8 cellular contexts compared by ENCODE assay signal in the genomic region with DNA sequence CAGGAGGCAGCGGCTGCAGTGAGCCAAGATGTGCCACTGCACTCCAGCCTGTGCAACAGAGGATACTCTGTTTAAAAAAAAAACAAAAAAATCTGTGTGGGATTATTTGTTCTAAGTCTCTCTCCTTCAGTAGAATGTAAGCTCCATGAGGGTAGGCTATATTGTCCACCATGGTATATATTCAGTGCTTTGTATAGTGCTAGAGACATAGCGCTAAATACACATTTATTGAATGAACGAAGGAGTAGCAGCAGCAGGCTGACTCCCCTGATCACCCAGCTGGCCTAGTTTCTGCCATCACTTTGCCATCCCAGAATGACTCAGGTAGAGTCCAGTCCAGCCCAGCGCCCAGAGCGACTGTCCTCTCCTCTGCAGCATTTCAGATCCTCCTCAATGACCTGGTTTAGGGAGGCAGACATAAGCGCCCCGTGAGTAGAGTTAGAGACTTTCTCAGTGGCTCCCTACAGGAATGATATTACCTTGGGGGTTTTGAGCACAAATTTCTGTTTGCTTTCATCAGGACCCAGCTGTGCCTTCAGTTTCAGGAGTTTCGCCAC. TPM values are rescaled to one million over a fixed set of nuclear protein-coding genes. Genes with fewer than 3 reads are reported as not detected.
A peak's percentile ranks its signal among the peaks of the same experiment; 100 is the strongest.
DNase-seq lines count a peak whose midpoint lies in the region; FAIRE-seq and TF ChIP-seq lines count a peak whose summit lies in the region.

No MANE protein-coding gene starts in this region.

- 70% methylated on average over 8 of the region's 8 CpGs; no CpG with 5 or more reads in 1 of the 2 experiments for WGBS in H1 (ENCODE audit: extremely low coverage in 1 of 2, insufficient coverage in 1 of 2, insufficient read length in 1 of 2, insufficient replicate concordance in 2 of 2, low coverage in 1 of 2, low lambda C conversion rate in 2 of 2, missing lambda C conversion rate in 1 of 2), 2 experiments
- no CpG with 5 or more reads among the region's 8 CpGs for WGBS in neuronal stem cell (ENCODE audit: extremely low coverage in 2 of 2, insufficient read length in 2 of 2, insufficient replicate concordance in 1 of 2), 2 donors

- TF ChIP-seq CTCF in H1 (IDR thresholded peaks at IDR 0.05; ENCODE audit: control extremely low read depth in 1 of 3, insufficient read depth in 1 of 3, low read depth in 1 of 3, low read length in 3 of 3) = no peak

- no peak overlapping the region for H2BK12ac ChIP-seq in H1 (ENCODE audit: low read depth, low read length)
- H2BK12ac ChIP-seq in neuronal stem cell (ENCODE audit: low read length) = no peak overlapping the region

- no peak overlapping the region for H2AK5ac ChIP-seq in H1 (ENCODE audit: low read depth, low read length)
- no peak overlapping the region for H2AK5ac ChIP-seq in neuronal stem cell (ENCODE audit: low read depth, low read length)

- H2BK5ac ChIP-seq in H1 (ENCODE audit: low read depth, low read length) (no peak overlapping the region), neuronal stem cell (ENCODE audit: low read length) (no peak overlapping the region)

- peak; percentile 47 for FAIRE-seq in GM12891 (lab: Jason Lieb, UNC)
- FAIRE-seq in H1 (lab: Jason Lieb, UNC) = no peak

- H2BK20ac ChIP-seq in H1 (ENCODE audit: low read length) = no peak overlapping the region

- H3K4me1 ChIP-seq in H1 (replicated peaks in 1 of 4; ENCODE audit: control insufficient read depth in 3 of 4, insufficient read depth in 4 of 4, low read length in 3 of 4) = no peaks in the 10 kb centered on the region; a peak in 1 of 7 replicates
- peaks cover 2 to 4% of the 10 kb centered on the region in 2 donors for H3K4me1 ChIP-seq in neuronal stem cell (ENCODE audit: control insufficient read depth in 2 of 2, insufficient read depth in 1 of 2, low read depth in 1 of 2, low read length in 2 of 2)

- no peak for DNase-seq in GM12891 (ENCODE audit: insufficient read length, low spot score)
- peak; percentile 22 for DNase-seq in M059J (ENCODE audit: low read depth)
- DNase-seq in H1 (ENCODE audit: low read depth in 1 of 2, low spot score in 2 of 2) = no peak
- DNase-seq in neuronal stem cell (ENCODE audit: low spot score) = no peak
- no peak for DNase-seq in NCI-H524 (lab: John Stamatoyannopoulos, UW)
- no peak for DNase-seq in foreskin melanocyte
- no peak for DNase-seq in cerebellar cortex (ENCODE audit: low spot score)
- no peak for DNase-seq in stimulated activated CD4-positive, alpha-beta T cell treated with anti-CD3 and anti-CD28 coated beads, Interleukin-4, amount 100 ng/mL, for 4 hours

- peaks cover 1 to 4% of the 10 kb centered on the region in 2 experiments for H4K20me1 ChIP-seq in H1 (replicated peaks in 1 of 2; ENCODE audit: control insufficient read depth in 1 of 2, insufficient read depth in 2 of 2, low read length in 2 of 2)

- H3K36me3 ChIP-seq in H1 (ENCODE audit: control insufficient read depth in 2 of 4, insufficient read depth in 4 of 4, low read length in 3 of 4) (peaks cover 2 to 21% (median 14%) of the 10 kb centered on the region in 4 experiments; a peak in 7 of 8 replicates), neuronal stem cell (replicated peaks in 1 of 2; ENCODE audit: control insufficient read depth in 2 of 2, insufficient read depth in 2 of 2, low read length in 2 of 2) (peaks cover 12 to 59% of the 10 kb centered on the region in 2 donors)

- H3K14ac ChIP-seq in H1 (ENCODE audit: insufficient read length) (no peak overlapping the region), neuronal stem cell (ENCODE audit: low read length) (no peak overlapping the region)

- H4K8ac ChIP-seq in H1 (ENCODE audit: extremely low read depth, insufficient read depth, low read length) = no peak overlapping the region
- no peak overlapping the region for H4K8ac ChIP-seq in neuronal stem cell (ENCODE audit: low read depth, low read length)

- H2BK120ac ChIP-seq in H1 (replicated peaks; ENCODE audit: low read depth, low read length) = no peak overlapping the region
- H2BK120ac ChIP-seq in neuronal stem cell (ENCODE audit: low read depth, low read length) = no peak overlapping the region

- peak overlapping the region in 3 of 4 experiments; percentile 68 to 88 (median 77); a peak in 6 of 7 replicates for H3K9ac ChIP-seq in H1 (replicated peaks in 1 of 4; ENCODE audit: extremely low read depth in 1 of 4, low read depth in 3 of 4, low read length in 3 of 4)
- peak overlapping the region; percentile 96 for H3K9ac ChIP-seq in neuronal stem cell (ENCODE audit: low read depth, low read length, poor library complexity)

- no peak for TF ChIP-seq RAD21 in H1 (IDR thresholded peaks at IDR 0.05 in 1 of 2, conservative IDR thresholded peaks at IDR 0.05 in 1 of 2; ENCODE audit: low read depth in 2 of 2, low read length in 2 of 2)

- H4K91ac ChIP-seq in H1 (replicated peaks; ENCODE audit: insufficient read length, low read length) (no peak overlapping the region), neuronal stem cell (ENCODE audit: low read depth, low read length, poor library complexity) (no peak overlapping the region)

- H3K18ac ChIP-seq in H1 (ENCODE audit: extremely low read depth, low read length) = no peak overlapping the region
- no peak overlapping the region for H3K18ac ChIP-seq in neuronal stem cell (ENCODE audit: low read length)

- CTCF ChIA-PET in H1 (lab: Charles Lee; ENCODE audit: partially characterized antibody) = interaction anchor here (0.6 to 1.7 kb wide), 9 partner anchors 8 to 1057 kb away, joined by 3 to 11 read pairs (median 4); a partner anchor contains a TSS

- no peak overlapping the region for H3K56ac ChIP-seq in H1 (replicated peaks; ENCODE audit: insufficient read length, low read depth, low read length)

- H2BK15ac ChIP-seq in H1 (ENCODE audit: low read length) = no peak overlapping the region
- no peak overlapping the region for H2BK15ac ChIP-seq in neuronal stem cell (ENCODE audit: low read length)

- H3K9me3 ChIP-seq in H1 (ENCODE audit: insufficient read depth in 2 of 2, low read depth in 1 of 2, low read length in 1 of 2) (no peaks in the 10 kb centered on the region), neuronal stem cell (replicated peaks in 1 of 2; ENCODE audit: control insufficient read depth in 2 of 2, insufficient read depth in 1 of 2, low read depth in 1 of 2, low read length in 2 of 2) (no peaks in the 10 kb centered on the region)

- no peak overlapping the region for H4K5ac ChIP-seq in H1 (ENCODE audit: insufficient read length, low read depth, low read length)

- H3K23ac ChIP-seq in H1 (ENCODE audit: insufficient read length) (no peak overlapping the region), neuronal stem cell (ENCODE audit: low read depth, low read length, poor library complexity) (no peak overlapping the region)

- H3K4ac ChIP-seq in H1 (replicated peaks; ENCODE audit: insufficient read length, low read depth, low read length) (no peak overlapping the region), neuronal stem cell (ENCODE audit: low read length) (no peak overlapping the region)

- H3K4me2 ChIP-seq in H1 (ENCODE audit: insufficient read depth in 1 of 2, low read depth in 2 of 2, low read length in 2 of 2) (peak overlapping the region; percentile 82 to 91), neuronal stem cell (ENCODE audit: insufficient read depth, low read length, poor library complexity, severe bottlenecking) (peak overlapping the region; percentile 73)

- peak overlapping the region; percentile 76 to 98 (median 88) for H3K4me3 ChIP-seq in H1 (ENCODE audit: extremely low read depth in 1 of 4, insufficient read depth in 2 of 4, low read depth in 3 of 4, low read length in 4 of 4)
- peak overlapping the region; percentile 64 to 94 for H3K4me3 ChIP-seq in neuronal stem cell (ENCODE audit: low read length in 2 of 2)

- no peak overlapping the region for H3K27ac ChIP-seq in H1 (ENCODE audit: low read depth, low read length)
- peak overlapping the region; percentile 73 for H3K27ac ChIP-seq in neuronal stem cell (replicated peaks; ENCODE audit: low read length)

- H2AFZ ChIP-seq in H1 (ENCODE audit: low read length) (peak overlapping the region; percentile 98; the same call in 1 of the 2 replicates), neuronal stem cell (ENCODE audit: low read length) (peak overlapping the region; percentile 86)

- peaks cover 7% of the 10 kb centered on the region; the same call in 1 of the 2 replicates for H3K23me2 ChIP-seq in H1 (ENCODE audit: low read depth, low read length)

- TF ChIP-seq POLR2A in GM12891 (IDR thresholded peaks at IDR 0.05; ENCODE audit: low read depth, low read length) = no peak
- no peak for TF ChIP-seq POLR2A in H1 (IDR thresholded peaks at IDR 0.05; ENCODE audit: control extremely low read depth in 1 of 2, low read depth in 2 of 2, low read length in 2 of 2)

- H3K27me3 ChIP-seq in H1 (replicated peaks in 1 of 4; ENCODE audit: control insufficient read depth in 3 of 4, extremely low read depth in 1 of 4, insufficient read depth in 3 of 4, low read length in 3 of 4) (no peaks in the 10 kb centered on the region), neuronal stem cell (ENCODE audit: control insufficient read depth in 3 of 3, insufficient read depth in 3 of 3, low read depth in 1 of 3, low read length in 3 of 3) (no peaks in the 10 kb centered on the region)

- peaks cover 0 to 25% of the 10 kb centered on the region in 2 experiments; a peak in 2 of 4 replicates for H3K79me2 ChIP-seq in H1 (ENCODE audit: control insufficient read depth in 1 of 2, insufficient read depth in 2 of 2, low read length in 2 of 2)

- POLR2A ChIA-PET in H1 (lab: Charles Lee; ENCODE audit: partially characterized antibody) = interaction anchor here (0.5 to 7.5 kb wide), 16 partner anchors 8 to 142 kb away, joined by 3 to 85 read pairs (median 5); a partner anchor contains a TSS

- peaks cover 4% of the 10 kb centered on the region for H3K79me1 ChIP-seq in H1 (ENCODE audit: low read depth, low read length)
- H3K79me1 ChIP-seq in neuronal stem cell (ENCODE audit: low read depth, low read length) = no peaks in the 10 kb centered on the region

- TF ChIP-seq EP300 in H1 (IDR thresholded peaks at IDR 0.05; ENCODE audit: borderline replicate concordance in 1 of 2, low read depth in 2 of 2, low read length in 2 of 2) = no peak

RNA-seq across cellular contexts. Expression of a gene that starts 0.7 kb away (rescaled TPM):
- polyA plus RNA-seq in GM12891 (2012; ENCODE audit: low read depth, missing spikeins) = 66.0 TPM
- 36.8 and 58.1 TPM in 2 replicates for total RNA-seq in M059J (2014; rRNA removed; shearing (Covaris generic))
- total RNA-seq in H1 (2021; fragmentation: NEBNext Ultra II Directional; extraction: Animal tissue kit (Norgen Biotek cat#: 25700)) = 55.6 and 56.8 TPM in 2 replicates
- polyA plus RNA-seq in H1 (2011; rRNA removed) = 26.1 and 27.8 TPM in 2 replicates
- 44.9 TPM for polyA plus RNA-seq in H1 (2011; cell fraction: cytosol; rRNA removed)
- 33.9 TPM for polyA plus RNA-seq in H1 (2011; cell fraction: nucleus; rRNA removed)
- 53.0 to 63.8 TPM (median 57.5 TPM) in 4 replicates for polyA plus RNA-seq in H1 (2012, experiment 1 of 2)
- polyA plus RNA-seq in H1 (2012, experiment 2 of 2) = 20.8 TPM
- 34.1 TPM for polyA plus RNA-seq in H1 (2013, experiment 1 of 2)
- 32.0 TPM for polyA plus RNA-seq in H1 (2013, experiment 2 of 2)
- polyA minus RNA-seq in H1 (2011; rRNA and poly(A)+ RNA removed) = 44.7 and 45.1 TPM in 2 replicates
- polyA minus RNA-seq in H1 (2011; cell fraction: cytosol; rRNA and poly(A)+ RNA removed) = 22.1 TPM
- 25.8 TPM for polyA minus RNA-seq in H1 (2011; cell fraction: nucleus; rRNA and poly(A)+ RNA removed)
- 32.8 TPM for polyA plus RNA-seq in neuronal stem cell (2013, experiment 1 of 2)
- polyA plus RNA-seq in neuronal stem cell (2013, experiment 2 of 2) = 32.2 TPM

RNA-seq across cellular contexts. Expression of a gene that starts 0.8 kb away (rescaled TPM):
- polyA plus RNA-seq in GM12891 (2012; ENCODE audit: low read depth, missing spikeins) = 19.7 TPM
- 29.6 and 36.7 TPM in 2 replicates for total RNA-seq in M059J (2014; rRNA removed; shearing (Covaris generic))
- total RNA-seq in H1 (2021; fragmentation: NEBNext Ultra II Directional; extraction: Animal tissue kit (Norgen Biotek cat#: 25700)) = 21.4 and 23.1 TPM in 2 replicates
- 12.9 and 16.1 TPM in 2 replicates for polyA plus RNA-seq in H1 (2011; rRNA removed)
- polyA plus RNA-seq in H1 (2011; cell fraction: cytosol; rRNA removed) = 21.7 TPM
- 22.9 TPM for polyA plus RNA-seq in H1 (2011; cell fraction: nucleus; rRNA removed)
- 21.1 to 24.8 TPM (median 24.2 TPM) in 4 replicates for polyA plus RNA-seq in H1 (2012, experiment 1 of 2)
- polyA plus RNA-seq in H1 (2012, experiment 2 of 2) = 5.5 TPM
- 11.8 TPM for polyA plus RNA-seq in H1 (2013, experiment 1 of 2)
- 10.7 TPM for polyA plus RNA-seq in H1 (2013, experiment 2 of 2)
- polyA minus RNA-seq in H1 (2011; rRNA and poly(A)+ RNA removed) = 19.0 and 19.6 TPM in 2 replicates
- 11.6 TPM for polyA minus RNA-seq in H1 (2011; cell fraction: cytosol; rRNA and poly(A)+ RNA removed)
- polyA minus RNA-seq in H1 (2011; cell fraction: nucleus; rRNA and poly(A)+ RNA removed) = 33.7 TPM
- 13.4 TPM for polyA plus RNA-seq in neuronal stem cell (2013, experiment 1 of 2)
- polyA plus RNA-seq in neuronal stem cell (2013, experiment 2 of 2) = 12.7 TPM

RNA-seq across cellular contexts. Expression of a gene that starts 9.8 kb away (rescaled TPM):
- 87.5 TPM for polyA plus RNA-seq in GM12891 (2012; ENCODE audit: low read depth, missing spikeins)
- 68.0 and 71.3 TPM in 2 replicates for total RNA-seq in M059J (2014; rRNA removed; shearing (Covaris generic))
- 56.8 and 58.8 TPM in 2 replicates for total RNA-seq in H1 (2021; fragmentation: NEBNext Ultra II Directional; extraction: Animal tissue kit (Norgen Biotek cat#: 25700))
- 38.9 and 65.9 TPM in 2 replicates for polyA plus RNA-seq in H1 (2011; rRNA removed)
- 55.3 TPM for polyA plus RNA-seq in H1 (2011; cell fraction: cytosol; rRNA removed)
- polyA plus RNA-seq in H1 (2011; cell fraction: nucleus; rRNA removed) = 12.2 TPM
- 80.2 to 125 TPM (median 84.3 TPM) in 4 replicates for polyA plus RNA-seq in H1 (2012, experiment 1 of 2)
- 16.9 TPM for polyA plus RNA-seq in H1 (2012, experiment 2 of 2)
- 56.5 TPM for polyA plus RNA-seq in H1 (2013, experiment 1 of 2)
- 57.5 TPM for polyA plus RNA-seq in H1 (2013, experiment 2 of 2)
- polyA minus RNA-seq in H1 (2011; rRNA and poly(A)+ RNA removed) = 18.6 and 20.9 TPM in 2 replicates
- polyA minus RNA-seq in H1 (2011; cell fraction: cytosol; rRNA and poly(A)+ RNA removed) = 13.9 TPM
- polyA minus RNA-seq in H1 (2011; cell fraction: nucleus; rRNA and poly(A)+ RNA removed) = 16.1 TPM
- 73.7 TPM for polyA plus RNA-seq in neuronal stem cell (2013, experiment 1 of 2)
- 75.5 TPM for polyA plus RNA-seq in neuronal stem cell (2013, experiment 2 of 2)

RNA-seq across cellular contexts. Expression of a gene that starts 17.1 kb away (rescaled TPM):
- polyA plus RNA-seq in GM12891 (2012; ENCODE audit: low read depth, missing spikeins) = 0.17 TPM
- 0.44 TPM in 1 of 2 replicates, not detected in the other for total RNA-seq in M059J (2014; rRNA removed; shearing (Covaris generic))
- total RNA-seq in H1 (2021; fragmentation: NEBNext Ultra II Directional; extraction: Animal tissue kit (Norgen Biotek cat#: 25700)) = 0.41 and 0.84 TPM in 2 replicates
- 2.1 and 3.5 TPM in 2 replicates for polyA plus RNA-seq in H1 (2011; rRNA removed)
- polyA plus RNA-seq in H1 (2011; cell fraction: cytosol; rRNA removed) = 2.5 TPM
- 8.9 TPM for polyA plus RNA-seq in H1 (2011; cell fraction: nucleus; rRNA removed)
- 0.13 to 0.72 TPM (median 0.34 TPM) in 3 of 4 replicates, not detected in the other for polyA plus RNA-seq in H1 (2012, experiment 1 of 2)
- 0.28 TPM for polyA plus RNA-seq in H1 (2012, experiment 2 of 2)
- polyA plus RNA-seq in H1 (2013, experiment 1 of 2) = 0.75 TPM
- 0.64 TPM for polyA plus RNA-seq in H1 (2013, experiment 2 of 2)
- polyA minus RNA-seq in H1 (2011; rRNA and poly(A)+ RNA removed) = 0.35 and 0.37 TPM in 2 replicates
- polyA minus RNA-seq in H1 (2011; cell fraction: cytosol; rRNA and poly(A)+ RNA removed) = 1.1 TPM
- 1.1 TPM for polyA minus RNA-seq in H1 (2011; cell fraction: nucleus; rRNA and poly(A)+ RNA removed)
- 0.82 TPM for polyA plus RNA-seq in neuronal stem cell (2013, experiment 1 of 2)
- 0.68 TPM for polyA plus RNA-seq in neuronal stem cell (2013, experiment 2 of 2)

RNA-seq across cellular contexts. Expression of a gene that starts 25.8 kb away (rescaled TPM):
- 14.2 TPM for polyA plus RNA-seq in GM12891 (2012; ENCODE audit: low read depth, missing spikeins)
- 11.7 and 26.5 TPM in 2 replicates for total RNA-seq in M059J (2014; rRNA removed; shearing (Covaris generic))
- 22.7 and 22.8 TPM in 2 replicates for total RNA-seq in H1 (2021; fragmentation: NEBNext Ultra II Directional; extraction: Animal tissue kit (Norgen Biotek cat#: 25700))
- polyA plus RNA-seq in H1 (2011; rRNA removed) = 15.3 and 19.5 TPM in 2 replicates
- 20.9 TPM for polyA plus RNA-seq in H1 (2011; cell fraction: cytosol; rRNA removed)
- polyA plus RNA-seq in H1 (2011; cell fraction: nucleus; rRNA removed) = 22.3 TPM
- 17.2 to 21.3 TPM (median 19.7 TPM) in 4 replicates for polyA plus RNA-seq in H1 (2012, experiment 1 of 2)
- 14.6 TPM for polyA plus RNA-seq in H1 (2012, experiment 2 of 2)
- polyA plus RNA-seq in H1 (2013, experiment 1 of 2) = 13.0 TPM
- 12.8 TPM for polyA plus RNA-seq in H1 (2013, experiment 2 of 2)
- 17.3 and 19.8 TPM in 2 replicates for polyA minus RNA-seq in H1 (2011; rRNA and poly(A)+ RNA removed)
- 11.5 TPM for polyA minus RNA-seq in H1 (2011; cell fraction: cytosol; rRNA and poly(A)+ RNA removed)
- polyA minus RNA-seq in H1 (2011; cell fraction: nucleus; rRNA and poly(A)+ RNA removed) = 16.8 TPM
- polyA plus RNA-seq in neuronal stem cell (2013, experiment 1 of 2) = 9.9 TPM
- polyA plus RNA-seq in neuronal stem cell (2013, experiment 2 of 2) = 10.2 TPM
